ENCODE assay signal across 9 cellular contexts in the genomic region with DNA sequence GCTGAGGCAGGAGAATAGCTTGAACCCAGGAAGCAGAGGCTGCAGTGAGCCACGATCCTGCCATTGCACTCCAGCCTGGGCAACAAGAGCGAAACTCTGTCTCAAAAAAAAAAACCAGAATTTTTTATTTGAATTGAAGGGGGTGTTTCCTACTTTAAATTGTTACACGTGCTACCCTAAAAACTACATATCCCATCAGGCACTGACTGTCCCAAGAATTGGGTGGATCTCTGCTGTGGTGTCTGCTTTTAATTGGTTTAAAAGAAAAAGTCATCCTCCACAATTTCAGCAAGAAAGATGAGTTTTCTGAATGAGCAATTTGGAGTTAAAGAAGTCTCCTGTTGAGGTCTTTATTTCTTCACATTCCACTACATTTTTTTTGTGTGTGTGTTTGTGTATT. TPM values are rescaled to one million over a fixed set of nuclear protein-coding genes. Genes with fewer than 3 reads are reported as not detected.
DNase-seq lines count a peak whose midpoint lies in the region; ATAC-seq, FAIRE-seq and TF ChIP-seq lines count a peak whose summit lies in the region.
"Had no signal": no experiment of that assay in that cellular context is flagged by ENCODE, and none has a peak within 500 bp of the region (broad histone marks: within the 10 kb centered on the region; RNA-seq: fewer than 3 reads in every experiment).

No MANE protein-coding gene starts in this region.

- H3K79me1 ChIP-seq in mesenchymal stem cell (replicated peaks; ENCODE audit: low read length, poor library complexity, severe bottlenecking): peaks cover 2% of the 10 kb centered on the region

- no peak for TF ChIP-seq CTCF in astrocyte of the spinal cord (IDR thresholded peaks at IDR 0.05; ENCODE audit: low read depth, low read length)

- H2BK120ac ChIP-seq in mesenchymal stem cell (ENCODE audit: low read depth, low read length): no peak overlapping the region

- ATAC-seq in HG03457 (IDR thresholded peaks at IDR 0.05; ENCODE audit: unreplicated experiment): no peak
- no peak for ATAC-seq in HG03439 (IDR thresholded peaks at IDR 0.05; ENCODE audit: unreplicated experiment)
- ATAC-seq in GM21515 (IDR thresholded peaks at IDR 0.05; ENCODE audit: unreplicated experiment): no peak

- no peak overlapping the region for H2AK5ac ChIP-seq in mesenchymal stem cell (ENCODE audit: low read length, severe bottlenecking)

- H3K4me1 ChIP-seq in BLaER1: peaks cover 46% of the 10 kb centered on the region
- peaks cover 11% of the 10 kb centered on the region for H3K4me1 ChIP-seq in mesenchymal stem cell (ENCODE audit: control insufficient read depth, insufficient read depth, low read depth, low read length)

- H3K23ac ChIP-seq in mesenchymal stem cell (ENCODE audit: low read length in 2 of 2): no peak overlapping the region

- H2BK5ac ChIP-seq in mesenchymal stem cell (ENCODE audit: low read depth, low read length, poor library complexity, severe bottlenecking): no peak overlapping the region

- peaks cover 66% of the 10 kb centered on the region for H4K20me1 ChIP-seq in BLaER1

- no peak overlapping the region for H3K14ac ChIP-seq in mesenchymal stem cell (ENCODE audit: low read length in 2 of 2)

- no peak for FAIRE-seq in GM19239 (lab: Jason Lieb, UNC)

- peaks cover 28% of the 10 kb centered on the region for H3K36me3 ChIP-seq in BLaER1
- H3K36me3 ChIP-seq in mesenchymal stem cell (ENCODE audit: control insufficient read depth in 1 of 2, insufficient read depth in 2 of 2, low read depth in 1 of 2, low read length in 2 of 2): peaks cover 0 to 17% of the 10 kb centered on the region in 2 experiments

- no peak overlapping the region for H2BK15ac ChIP-seq in mesenchymal stem cell (ENCODE audit: low read depth, poor library complexity, severe bottlenecking)

- WGBS in mesenchymal stem cell: 83% methylated on average over 1 of the region's 3 CpGs

- no peak overlapping the region for H2BK12ac ChIP-seq in mesenchymal stem cell (ENCODE audit: low read length in 2 of 2)

- H2AFZ ChIP-seq in mesenchymal stem cell (ENCODE audit: low read depth, low read length): no peak overlapping the region

- H3K4me3 ChIP-seq in BLaER1: 0 out of 2 replicates have a peak overlapping the region, but pooled peaks have one; percentile 84
- H3K4me3 ChIP-seq in astrocyte of the spinal cord (ENCODE audit: low read depth, low read length): no peak overlapping the region
- H3K4me3 ChIP-seq in mesenchymal stem cell (ENCODE audit: insufficient read depth in 1 of 2, low read depth in 1 of 2, low read length in 2 of 2): peak overlapping the region in 1 of 2 experiments; percentile 89

- 0 out of 2 replicates have a peak overlapping the region, but pooled peaks have one; percentile 26 for H3K27ac ChIP-seq in BLaER1
- no peak overlapping the region for H3K27ac ChIP-seq in mesenchymal stem cell (ENCODE audit: low read length, poor library complexity, severe bottlenecking)
- H3K27ac ChIP-seq: WERI-Rb-1 had no signal

- in situ Hi-C loops in astrocyte of the spinal cord (cut with HindIII; ENCODE audit: low sequenced_read_pairs): no loop called here

- H4K91ac ChIP-seq in mesenchymal stem cell (ENCODE audit: low read length): no peak overlapping the region

- DNase-seq in HT1080 (ENCODE audit: low read depth) (peak; percentile 35), astrocyte of the spinal cord (ENCODE audit: low read depth, low spot score) (peak; percentile 6), mesenchymal stem cell (peak; percentile 12), GM19239 (ENCODE audit: insufficient read length, low spot score) (no peak)
- DNase-seq: WERI-Rb-1 had no signal

- no peaks in the 10 kb centered on the region for H3K9me3 ChIP-seq in BLaER1
- no peaks in the 10 kb centered on the region for H3K9me3 ChIP-seq in mesenchymal stem cell (ENCODE audit: control insufficient read depth, low read length)

- H3K4me2 ChIP-seq in BLaER1: peak overlapping the region; percentile 87
- H3K4me2 ChIP-seq in mesenchymal stem cell (ENCODE audit: low read length, poor library complexity, severe bottlenecking): peak overlapping the region; percentile 43

- H3K9ac ChIP-seq in BLaER1 (peak overlapping the region; percentile 96; the same call in 1 of the 2 replicates), mesenchymal stem cell (ENCODE audit: low read length) (peak overlapping the region; percentile 92)

- H3K27me3 ChIP-seq in BLaER1 (no peaks in the 10 kb centered on the region), mesenchymal stem cell (ENCODE audit: control insufficient read depth in 1 of 2, insufficient read depth in 1 of 2, low read length in 2 of 2) (no peaks in the 10 kb centered on the region)

- no peak overlapping the region for H4K8ac ChIP-seq in mesenchymal stem cell (ENCODE audit: low read length)

- H3K18ac ChIP-seq in mesenchymal stem cell (ENCODE audit: low read depth in 1 of 2, low read length in 2 of 2): no peak overlapping the region

- H3K4ac ChIP-seq in mesenchymal stem cell (ENCODE audit: low read depth in 1 of 2, low read length in 2 of 2): no peak overlapping the region

RNA-seq across cellular contexts. Expression of gene PDIA3, which starts 2.1 kb away (rescaled TPM):
- 113 and 216 TPM in 2 replicates for total RNA-seq in HT1080 (2014; rRNA removed; shearing (Covaris generic))
- polyA plus RNA-seq in HT1080 (2015; cell fraction: cytosol; rRNA removed): 313 and 359 TPM in 2 replicates
- polyA plus RNA-seq in HT1080 (2015; cell fraction: nucleus; rRNA removed): 680 and 734 TPM in 2 replicates
- polyA plus RNA-seq in mesenchymal stem cell (2013, experiment 1 of 2): 591 TPM
- 598 TPM for polyA plus RNA-seq in mesenchymal stem cell (2013, experiment 2 of 2)

RNA-seq across cellular contexts. Expression of gene ELL3, which starts 28.4 kb away (rescaled TPM):
- total RNA-seq in HT1080 (2014; rRNA removed; shearing (Covaris generic)): 2.2 and 3.0 TPM in 2 replicates
- 1.1 and 3.3 TPM in 2 replicates for polyA plus RNA-seq in HT1080 (2015; cell fraction: cytosol; rRNA removed)
- 3.3 and 3.7 TPM in 2 replicates for polyA plus RNA-seq in HT1080 (2015; cell fraction: nucleus; rRNA removed)
- 1.5 TPM for polyA plus RNA-seq in mesenchymal stem cell (2013, experiment 1 of 2)
- polyA plus RNA-seq in mesenchymal stem cell (2013, experiment 2 of 2): 1.5 TPM

RNA-seq across cellular contexts. Expression of gene SERF2, which starts 43.7 kb away (rescaled TPM):
- total RNA-seq in HT1080 (2014; rRNA removed; shearing (Covaris generic)): 319 and 346 TPM in 2 replicates
- polyA plus RNA-seq in HT1080 (2015; cell fraction: cytosol; rRNA removed): 425 and 437 TPM in 2 replicates
- polyA plus RNA-seq in HT1080 (2015; cell fraction: nucleus; rRNA removed): 191 and 197 TPM in 2 replicates
- polyA plus RNA-seq in mesenchymal stem cell (2013, experiment 1 of 2): 2,625 TPM
- 2,565 TPM for polyA plus RNA-seq in mesenchymal stem cell (2013, experiment 2 of 2)

RNA-seq across cellular contexts. Expression of gene SERINC4, which starts 51.6 kb away (rescaled TPM):
- 0.13 and 0.18 TPM in 2 replicates for total RNA-seq in HT1080 (2014; rRNA removed; shearing (Covaris generic))
- polyA plus RNA-seq in HT1080 (2015; cell fraction: cytosol; rRNA removed): 0.27 and 0.28 TPM in 2 replicates
- polyA plus RNA-seq in HT1080 (2015; cell fraction: nucleus; rRNA removed): 0.19 and 0.51 TPM in 2 replicates
- not detected for polyA plus RNA-seq in mesenchymal stem cell (2013, experiment 1 of 2)
- not detected for polyA plus RNA-seq in mesenchymal stem cell (2013, experiment 2 of 2)

RNA-seq across cellular contexts. Expression of gene HYPK, which starts 52.0 kb away (rescaled TPM):
- 19.6 and 26.9 TPM in 2 replicates for total RNA-seq in HT1080 (2014; rRNA removed; shearing (Covaris generic))
- polyA plus RNA-seq in HT1080 (2015; cell fraction: cytosol; rRNA removed): 21.1 and 24.9 TPM in 2 replicates
- polyA plus RNA-seq in HT1080 (2015; cell fraction: nucleus; rRNA removed): 12.1 and 15.1 TPM in 2 replicates
- 135 TPM for polyA plus RNA-seq in mesenchymal stem cell (2013, experiment 1 of 2)
- 134 TPM for polyA plus RNA-seq in mesenchymal stem cell (2013, experiment 2 of 2)
